ENCODE assay signal across 8 cellular contexts in the genomic region with DNA sequence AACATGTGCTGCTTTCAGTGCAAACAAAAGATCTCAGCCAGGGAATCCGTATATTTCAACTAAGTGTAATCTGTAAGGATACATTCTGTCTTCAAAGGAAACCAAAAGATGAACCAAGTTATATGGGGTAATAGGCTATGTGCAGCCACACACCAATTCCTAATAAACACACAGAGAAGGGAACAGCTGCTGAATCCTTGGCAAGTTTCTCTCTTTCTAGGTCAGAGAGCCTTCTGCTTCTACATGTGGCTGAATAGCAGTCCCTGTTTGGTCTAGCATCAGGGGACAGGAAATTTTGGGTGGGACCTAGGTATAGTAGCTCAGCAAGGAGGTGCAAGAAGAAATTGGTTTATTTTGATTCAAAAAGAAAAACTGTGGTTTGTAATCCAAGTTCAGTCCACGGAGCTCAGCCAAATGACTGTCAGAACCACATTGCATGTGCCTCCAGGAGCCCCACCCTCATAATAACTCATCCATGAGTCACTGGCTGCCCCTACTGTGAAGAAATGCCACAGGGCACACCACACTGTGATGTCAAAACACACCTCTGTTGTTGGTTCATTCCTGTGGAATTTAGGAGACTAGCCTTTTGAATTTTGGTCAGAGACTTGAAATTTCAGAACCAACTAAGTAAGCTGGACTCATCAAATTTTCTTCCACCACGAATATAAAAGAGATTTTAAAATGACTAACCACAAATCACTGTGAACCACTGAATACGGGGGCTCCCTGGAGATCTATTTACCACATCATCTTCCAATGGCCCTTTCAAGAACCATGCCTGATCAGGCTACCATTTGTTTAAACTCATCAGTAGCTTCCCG. TPM values are rescaled to one million over a fixed set of nuclear protein-coding genes. Genes with fewer than 3 reads are reported as not detected.
DNase-seq lines count a peak whose midpoint lies in the region; ATAC-seq, FAIRE-seq and TF ChIP-seq lines count a peak whose summit lies in the region.

No MANE protein-coding gene starts in this region.

- DNase-seq in HFF-Myc (ENCODE audit: extremely low read depth, low read depth) (peak; percentile 77), astrocyte of the spinal cord (ENCODE audit: low read depth, low spot score) (peak; percentile 98), left lung (peak; percentile 19 to 34), CD14-positive monocyte (ENCODE audit: low spot score) (no peak), kidney (no peak), NCI-H748 treated with DMSO at 0.1 percent for 48 hours (lab: John Stamatoyannopoulos, UW) (no peak)
- no peak for DNase-seq in stimulated activated CD4-positive, alpha-beta T cell treated with anti-CD3 and anti-CD28 coated beads, Interleukin-2, amount 100 ng/mL, for 48 hours

- in situ Hi-C loops in astrocyte of the spinal cord (cut with HindIII; ENCODE audit: low sequenced_read_pairs) = no loop called here

- H3K27me3 ChIP-seq in ACC112 (ENCODE audit: insufficient read depth, low read length) = no peaks in the 10 kb centered on the region
- H3K27me3 ChIP-seq in left lung = no peaks in the 10 kb centered on the region

- H3K27ac Mint-ChIP-seq in CD14-positive monocyte = peak overlapping the region in 1 of 7 donors; percentile 41

- intact Hi-C loops in left lung (cut with DNase I) (no loop called here), CD14-positive monocyte (cut with micrococcal nuclease) (no loop called here), kidney (cut with DNase I) (no loop called here)

- H3K36me3 ChIP-seq in ACC112 (ENCODE audit: insufficient read depth, low read length) = no peaks in the 10 kb centered on the region
- H3K36me3 ChIP-seq in left lung = no peaks in the 10 kb centered on the region
- H3K36me3 ChIP-seq in kidney (ENCODE audit: control insufficient read depth in 1 of 2, insufficient read depth in 2 of 2, low read length in 2 of 2) = peaks cover 0 to 2% of the 10 kb centered on the region in 2 donors

- H3K36me3 Mint-ChIP-seq in CD14-positive monocyte = peaks cover 0 to 2% of the 10 kb centered on the region in 2 donors

- H3K4me1 ChIP-seq in ACC112 (ENCODE audit: control insufficient read depth, insufficient read depth, low read length, unreplicated experiment) (peaks cover 33% of the 10 kb centered on the region), left lung (peaks cover 0 to 6% of the 10 kb centered on the region in 2 donors), kidney (ENCODE audit: control insufficient read depth in 1 of 2, insufficient read depth in 1 of 2, low read depth in 1 of 2, low read length in 2 of 2) (peaks cover 0 to 6% of the 10 kb centered on the region in 2 donors)

- peak; percentile 88 for ATAC-seq in left lung

- H3K9me3 Mint-ChIP-seq in CD14-positive monocyte = peaks cover 0 to 13% (median 5%) of the 10 kb centered on the region in 7 donors

- H3K27ac ChIP-seq in ACC112 (ENCODE audit: low read depth, low read length) = peak overlapping the region; percentile 85
- H3K27ac ChIP-seq in left lung = no peak overlapping the region
- no peak overlapping the region for H3K27ac ChIP-seq in kidney (ENCODE audit: low read depth in 2 of 2, low read length in 2 of 2)

- no peak overlapping the region for H3K4me3 Mint-ChIP-seq in CD14-positive monocyte

- peaks cover 0 to 2% (median 2%) of the 10 kb centered on the region in 3 donors for H3K27me3 Mint-ChIP-seq in CD14-positive monocyte (ENCODE audit: low read depth in 3 of 3)

- no peak for FAIRE-seq in kidney (lab: Jason Lieb, UNC)

- no peaks in the 10 kb centered on the region for H3K9me3 ChIP-seq in left lung
- H3K9me3 ChIP-seq in kidney (ENCODE audit: control insufficient read depth in 1 of 2, low read length in 2 of 2) = no peaks in the 10 kb centered on the region

- no peaks in the 10 kb centered on the region for H3K79me2 ChIP-seq in ACC112 (ENCODE audit: control insufficient read depth, insufficient read depth, low read length, unreplicated experiment)

- H3K4me3 ChIP-seq in ACC112 (ENCODE audit: low read depth, low read length) (peak overlapping the region; percentile 34; the same call in 1 of the 2 replicates), HFF-Myc (replicated peaks; ENCODE audit: low read depth, low read length) (no peak overlapping the region), astrocyte of the spinal cord (ENCODE audit: low read depth, low read length) (no peak overlapping the region), left lung (no peak overlapping the region), kidney (ENCODE audit: low read length in 2 of 2) (no peak overlapping the region)

- H3K9ac ChIP-seq in kidney (ENCODE audit: low read length in 2 of 2) = no peak overlapping the region

- TF ChIP-seq CTCF in HFF-Myc (IDR thresholded peaks at IDR 0.05; ENCODE audit: low read depth, low read length, missing control alignments) (no peak), astrocyte of the spinal cord (IDR thresholded peaks at IDR 0.05; ENCODE audit: low read depth, low read length) (no peak), left lung (IDR thresholded peaks at IDR 0.05) (no peak), CD14-positive monocyte (IDR thresholded peaks at IDR 0.05) (no peak), kidney (IDR thresholded peaks at IDR 0.05; ENCODE audit: borderline replicate concordance, extremely low read depth, insufficient read depth) (no peak)

- H2AFZ ChIP-seq in ACC112 (ENCODE audit: low read length, unreplicated experiment) = no peak overlapping the region

- H3K4me1 Mint-ChIP-seq in CD14-positive monocyte = no peaks in the 10 kb centered on the region

RNA-seq across cellular contexts. Expression of gene SPTLC3, which starts 21.1 kb away (rescaled TPM):
- total RNA-seq in left lung (10 to 100 TPM; 20.7 to 25.0 TPM), kidney (65.9 TPM)
- polyA plus RNA-seq in CD14-positive monocyte (not detected), kidney (ENCODE audit: insufficient read depth, low read depth, low replicate concordance) (7.1 TPM)

Comparison
In these comparisons a context has a peak if more than half of its experiments do, and no peak if none do; other contexts are left out.
1. DNase-seq: peak in HFF-Myc (single experiment), astrocyte of the spinal cord (single experiment) and left lung (2 of 2); none in CD14-positive monocyte (single experiment), kidney (single experiment), stimulated activated CD4-positive, alpha-beta T cell treated with anti-CD3 and anti-CD28 coated beads, Interleukin-2, amount 100 ng/mL, for 48 hours (0 of 2) and NCI-H748 treated with DMSO at 0.1 percent for 48 hours (single experiment).